Comparison of ENCODE assay signal across 14 cellular contexts in genomic region chr6:42505377-42505702, GRCh38. TPM values are rescaled to one million over a fixed set of nuclear protein-coding genes. Genes with fewer than 3 reads are reported as not detected.
DNase-seq lines count a peak whose midpoint lies in the region; ATAC-seq and TF ChIP-seq lines count a peak whose summit lies in the region.
"Had no signal": no experiment of that assay in that cellular context is flagged by ENCODE, and none has a peak within 500 bp of the region (broad histone marks: within the 10 kb centered on the region; RNA-seq: fewer than 3 reads in every experiment).

No MANE protein-coding gene starts in this region.

- peaks cover 7% of the 10 kb centered on the region for H3K4me1 Mint-ChIP-seq in CD14-positive monocyte

- peak overlapping the region; percentile 97 for H2AFZ ChIP-seq in HCT116 (ENCODE audit: low read depth, low read length, poor library complexity, severe bottlenecking)

- peak overlapping the region in 5 of 7 donors; percentile 36 to 83 (median 73) for H3K27ac Mint-ChIP-seq in CD14-positive monocyte

- peaks cover 0 to 10% (median 1%) of the 10 kb centered on the region in 7 donors for H3K9me3 Mint-ChIP-seq in CD14-positive monocyte

- H3K4me1 ChIP-seq in HCT116 (ENCODE audit: control insufficient read depth in 1 of 2, insufficient read depth in 2 of 2, low read length in 2 of 2): peaks cover 6 to 26% of the 10 kb centered on the region in 2 experiments; a peak in 3 of 4 replicates
- H3K4me1 ChIP-seq in RWPE2 (ENCODE audit: insufficient read depth, poor library complexity, severe bottlenecking): no peaks in the 10 kb centered on the region

- no peak overlapping the region for H3K4me3 ChIP-seq in HCT116 (replicated peaks in 1 of 2; ENCODE audit: low read depth in 1 of 2, low read length in 2 of 2)
- no peak overlapping the region for H3K4me3 ChIP-seq in RWPE2 (ENCODE audit: severe bottlenecking)
- H3K4me3 ChIP-seq in fibroblast of the aortic adventitia (ENCODE audit: low read depth, low read length): no peak overlapping the region

- no peaks in the 10 kb centered on the region for H3K9me3 ChIP-seq in HCT116 (ENCODE audit: control insufficient read depth in 1 of 2, insufficient read depth in 1 of 2, low read depth in 1 of 2, low read length in 2 of 2)
- peaks cover 2% of the 10 kb centered on the region for H3K9me3 ChIP-seq in RWPE2 (ENCODE audit: severe bottlenecking)

- CTCF ChIA-PET in HCT116 (lab: Charles Lee): interaction anchor here (3.3 kb wide), 1 partner anchor 42 kb away, joined by 11 read pairs; no protein-coding TSS in a partner anchor

- H3K4me3 Mint-ChIP-seq in CD14-positive monocyte: no peak overlapping the region

- H3K27ac ChIP-seq in HCT116 (ENCODE audit: low read depth, low read length) (peak overlapping the region; percentile 56; the same call in 1 of the 2 replicates), RWPE2 (ENCODE audit: poor library complexity, severe bottlenecking) (peak overlapping the region; percentile 23)
- H3K27ac ChIP-seq: KMS-11 had no signal

- H3K9me2 ChIP-seq in HCT116 (ENCODE audit: insufficient read depth): no peaks in the 10 kb centered on the region

- BruUV-seq in HCT116 (replicated peaks; lab: Mats Ljungman, UMichigan): TSS peak; percentile 93

- RAD21 ChIA-PET in HCT116 (lab: Charles Lee; ENCODE audit: low non-redundant PET in 1 of 2, low total read pairs in 2 of 2, uncharacterized antibody in 2 of 2, unreplicated experiment in 2 of 2): no interaction called here

- TF ChIP-seq RAD21 in HCT116 (IDR thresholded peaks at IDR 0.05; ENCODE audit: low read depth): no peak

- ATAC-seq in HCT116 (peak; percentile 47), RWPE2 (ENCODE audit: low read depth) (0 out of 3 replicates have a peak, but pooled peaks have one; percentile 41), GM19455 (IDR thresholded peaks at IDR 0.05; ENCODE audit: unreplicated experiment) (no peak), left colon (no peak)
- ATAC-seq: left cardiac atrium had no signal

- no peaks in the 10 kb centered on the region for H3K27me3 ChIP-seq in HCT116 (ENCODE audit: insufficient read depth, low read length)
- no peaks in the 10 kb centered on the region for H3K27me3 ChIP-seq in RWPE2 (ENCODE audit: insufficient read depth, poor library complexity, severe bottlenecking)

- TF ChIP-seq CTCF in CD14-positive monocyte (IDR thresholded peaks at IDR 0.05) (no peak), HCT116 (IDR thresholded peaks at IDR 0.05 in 2 of 3, conservative IDR thresholded peaks at IDR 0.05 in 1 of 3; ENCODE audit: borderline replicate concordance in 1 of 3, insufficient read depth in 1 of 3, low read depth in 2 of 3, low read length in 2 of 3) (no peak), RWPE2 (IDR thresholded peaks at IDR 0.05; ENCODE audit: poor library complexity, severe bottlenecking) (no peak), fibroblast of the aortic adventitia (IDR thresholded peaks at IDR 0.05; ENCODE audit: insufficient read depth, low read length) (no peak)

- H4K20me1 ChIP-seq in HCT116 (ENCODE audit: insufficient read depth): no peaks in the 10 kb centered on the region

- peaks cover 3% of the 10 kb centered on the region in 3 donors for H3K27me3 Mint-ChIP-seq in CD14-positive monocyte (ENCODE audit: low read depth in 3 of 3)

- DNase-seq in CD14-positive monocyte (ENCODE audit: low spot score) (no peak), HCT116 (ENCODE audit: low read depth, low spot score) (no peak), RWPE2 (ENCODE audit: low spot score) (no peak), fibroblast of the aortic adventitia (ENCODE audit: low read depth) (peak; percentile 48), HT-29 (ENCODE audit: low spot score) (no peak), retina (no peak), left colon (no peak)
- DNase-seq: amniotic stem cell, Calu3, erythroblast, left cardiac atrium, NCI-H2227 treated with DMSO at 0.1 percent for 48 hours had no signal

- POLR2A ChIA-PET in HCT116 (lab: Charles Lee): interaction anchor here (0.9 to 2.0 kb wide), 4 partner anchors 12 to 374 kb away, joined by 5 to 10 read pairs (median 6); partner anchors contain the start of gene RPL7L1

- TF ChIP-seq POLR2A in HCT116 (IDR thresholded peaks at IDR 0.05; ENCODE audit: borderline replicate concordance, extremely low read depth, insufficient read depth, insufficient read length): no peak

- no peaks in the 10 kb centered on the region for H3K79me2 ChIP-seq in HCT116 (ENCODE audit: insufficient read depth, low read length)

- H3K9ac ChIP-seq in HCT116 (ENCODE audit: low read length): peak overlapping the region; percentile 30; the same call in 1 of the 2 replicates
- H3K9ac ChIP-seq: KMS-11 had no signal

- intact Hi-C loops in CD14-positive monocyte (cut with micrococcal nuclease) (no loop called here), HCT116 (cut with micrococcal nuclease) (no loop called here), left colon (cut with DNase I, micrococcal nuclease) (no loop called here)

- H3K36me3 ChIP-seq in HCT116 (ENCODE audit: control insufficient read depth in 1 of 2, insufficient read depth in 2 of 2, low read length in 2 of 2): no peaks in the 10 kb centered on the region
- H3K36me3 ChIP-seq in RWPE2 (ENCODE audit: low read depth): no peaks in the 10 kb centered on the region

- H3K4me2 ChIP-seq in HCT116 (ENCODE audit: low read length): peak overlapping the region; percentile 78
- H3K4me2 ChIP-seq: KMS-11 had no signal

- H3K36me3 Mint-ChIP-seq in CD14-positive monocyte: no peaks in the 10 kb centered on the region

TF ChIP-seq in HCT116, 20 proteins besides CTCF, POLR2A, EP300 and RAD21:
- TF ChIP-seq ZFX (IDR thresholded peaks at IDR 0.05) (no peak), FOSL1 (IDR thresholded peaks at IDR 0.05; ENCODE audit: low read depth) (peak; percentile 44; the same call in 1 of the 2 replicates), ZBTB33 (IDR thresholded peaks at IDR 0.05; ENCODE audit: extremely low read depth, insufficient replicate concordance, low read length) (no peak), SRF (IDR thresholded peaks at IDR 0.05; ENCODE audit: low read depth) (no peak), ATF3 (IDR thresholded peaks at IDR 0.05) (no peak), CBX3 (IDR thresholded peaks at IDR 0.05; ENCODE audit: low read depth) (no peak), SP1 (IDR thresholded peaks at IDR 0.05; ENCODE audit: low read depth) (0 out of 2 replicates have a peak, but pooled peaks have one; percentile 8)

RNA-seq across cellular contexts. Expression of gene TRERF1, which starts 53.6 kb away (rescaled TPM):
- polyA plus RNA-seq in CD14-positive monocyte: 1 to 10 TPM in 1 of 2 donors, under 1 TPM in 1; 0.58 to 2.0 TPM
- total RNA-seq in HCT116 (2021; ENCODE audit: unreplicated experiment): 12.4 TPM
- 5.7 and 7.1 TPM in 2 replicates for polyA plus RNA-seq in HCT116 (2012)
- 4.8 and 12.0 TPM in 2 replicates for total RNA-seq in fibroblast of the aortic adventitia (ENCODE audit: low replicate concordance)
- 4.2 and 6.8 TPM in 2 replicates for total RNA-seq in HT-29 (2014; rRNA removed; shearing (Covaris generic))
- total RNA-seq in left colon: 1 to 10 TPM; 2.3 to 4.0 TPM

RNA-seq across cellular contexts. Expression of gene UBR2, which starts 58.5 kb away (rescaled TPM):
- 10 to 100 TPM in 1 of 2 donors, 1 to 10 TPM in 1; 9.0 to 12.8 TPM for polyA plus RNA-seq in CD14-positive monocyte
- total RNA-seq in HCT116 (2021; ENCODE audit: unreplicated experiment) (20.5 TPM), fibroblast of the aortic adventitia (ENCODE audit: low replicate concordance) (28.9 and 35.9 TPM in 2 replicates), left colon (10 to 100 TPM; 39.0 to 46.5 TPM)
- polyA plus RNA-seq in HCT116 (2012): 6.5 and 7.8 TPM in 2 replicates
- total RNA-seq in HT-29 (2014; rRNA removed; shearing (Covaris generic)): 6.8 and 7.5 TPM in 2 replicates

Comparison
In these comparisons a context has a peak if more than half of its experiments do, and no peak if none do; other contexts are left out.
1. ATAC-seq: peak in HCT116 (single experiment) and RWPE2 (single experiment); none in GM19455 (single experiment) and left colon (single experiment).